In genomic region chr22:50245214-50246072, GRCh38 we compare ENCODE assay signal across 8 cellular contexts. TPM values are rescaled to one million over a fixed set of nuclear protein-coding genes. Genes with fewer than 3 reads are reported as not detected.
DNase-seq lines count a peak whose midpoint lies in the region; ATAC-seq, FAIRE-seq and TF ChIP-seq lines count a peak whose summit lies in the region.

No MANE protein-coding gene starts in this region.

- H3K4me1 ChIP-seq in RWPE2 (ENCODE audit: insufficient read depth, poor library complexity, severe bottlenecking) = peaks cover 8% of the 10 kb centered on the region
- H3K4me1 ChIP-seq in endothelial cell of umbilical vein (ENCODE audit: control insufficient read depth, extremely low read depth, insufficient read depth, low read length) = peaks cover 31% of the 10 kb centered on the region

- peaks cover 2% of the 10 kb centered on the region for H3K27me3 Mint-ChIP-seq in neural crest cell (ENCODE audit: low read depth)

- H3K27ac Mint-ChIP-seq in neural crest cell (ENCODE audit: unreplicated experiment) = peak overlapping the region; percentile 98

- peak overlapping the region; percentile 98 for H3K4me3 Mint-ChIP-seq in neural crest cell

- H3K9me3 ChIP-seq in RWPE2 (ENCODE audit: severe bottlenecking) (no peaks in the 10 kb centered on the region), endothelial cell of umbilical vein (replicated peaks; ENCODE audit: control insufficient read depth, insufficient read depth, low read length) (no peaks in the 10 kb centered on the region)

- peaks cover 19% of the 10 kb centered on the region for H3K36me3 ChIP-seq in RWPE2 (ENCODE audit: low read depth)
- H3K36me3 ChIP-seq in endothelial cell of umbilical vein (ENCODE audit: control insufficient read depth in 2 of 2, extremely low read depth in 1 of 2, insufficient read depth in 2 of 2, low read length in 2 of 2) = peaks cover 0 to 6% of the 10 kb centered on the region in 2 experiments

- peaks cover 4% of the 10 kb centered on the region for H3K36me3 Mint-ChIP-seq in neural crest cell (ENCODE audit: low read depth)

- CTCF ChIA-PET in endothelial cell of umbilical vein (lab: Charles Lee) = interaction anchor here (0.7 kb wide), 1 partner anchor 26 kb away, joined by 3 read pairs; no protein-coding TSS in a partner anchor

- intact Hi-C loops in endothelial cell of umbilical vein (cut with micrococcal nuclease) = no loop called here

- H3K4me1 Mint-ChIP-seq in neural crest cell = peaks cover 46% of the 10 kb centered on the region

- no peaks in the 10 kb centered on the region for H4K20me1 ChIP-seq in endothelial cell of umbilical vein (replicated peaks; ENCODE audit: control insufficient read depth, extremely low read depth, insufficient read depth, low read length)

- DNase-seq in RWPE2 (ENCODE audit: low spot score) (no peak), endothelial cell of umbilical vein (ENCODE audit: low read depth, low spot score) (no peak), neural crest cell (ENCODE audit: low read depth, low spot score) (no peak), inferior parietal cortex (ENCODE audit: extremely low spot score) (no peak), ureter (ENCODE audit: low spot score) (no peak)

- peak overlapping the region; percentile 67 for H3K4me2 ChIP-seq in endothelial cell of umbilical vein (ENCODE audit: insufficient read depth, low read length)

- peaks cover 35% of the 10 kb centered on the region for H3K79me2 ChIP-seq in endothelial cell of umbilical vein (ENCODE audit: control insufficient read depth, insufficient read depth, low read length)

- H3K9me3 Mint-ChIP-seq in neural crest cell = no peaks in the 10 kb centered on the region

- peak overlapping the region; percentile 74 for H3K4me3 ChIP-seq in RWPE2 (ENCODE audit: severe bottlenecking)
- H3K4me3 ChIP-seq in endothelial cell of umbilical vein (replicated peaks in 1 of 3; ENCODE audit: insufficient read depth in 1 of 3, low read depth in 1 of 3, low read length in 3 of 3) = peak overlapping the region; percentile 55 to 98 (median 90)

- no peak for TF ChIP-seq POLR2A in endothelial cell of umbilical vein (IDR thresholded peaks at IDR 0.05; ENCODE audit: low read depth, low read length)

- H3K27ac ChIP-seq in RWPE2 (ENCODE audit: poor library complexity, severe bottlenecking) (peak overlapping the region; percentile 63), endothelial cell of umbilical vein (ENCODE audit: insufficient read depth, low read depth, low read length) (peak overlapping the region; percentile 73)

- TF ChIP-seq CTCF in RWPE2 (IDR thresholded peaks at IDR 0.05; ENCODE audit: poor library complexity, severe bottlenecking) = no peak
- no peak for TF ChIP-seq CTCF in endothelial cell of umbilical vein (IDR thresholded peaks at IDR 0.05; ENCODE audit: extremely low read depth in 1 of 2, insufficient read depth in 1 of 2, low read depth in 1 of 2, low read length in 2 of 2)
- TF ChIP-seq CTCF in neural crest cell (conservative IDR thresholded peaks at IDR 0.05) = no peak

- BruUV-seq in endothelial cell of umbilical vein (replicated peaks; lab: Mats Ljungman, UMichigan) = no TSS peak

- POLR2A ChIA-PET in endothelial cell of umbilical vein (lab: Charles Lee) = no interaction called here

- no peaks in the 10 kb centered on the region for H3K9me1 ChIP-seq in endothelial cell of umbilical vein (replicated peaks; ENCODE audit: control insufficient read depth, extremely low read depth, insufficient read depth, low read length)

- peak; percentile 17 for ATAC-seq in GM19452 (IDR thresholded peaks at IDR 0.05; ENCODE audit: unreplicated experiment)
- peak; percentile 37; the same call in 2 of the 3 replicates for ATAC-seq in RWPE2 (ENCODE audit: low read depth)
- no peak for ATAC-seq in GM18520 (IDR thresholded peaks at IDR 0.05; ENCODE audit: unreplicated experiment)
- ATAC-seq in GM18861 (IDR thresholded peaks at IDR 0.05; ENCODE audit: unreplicated experiment) = no peak

- H3K9ac ChIP-seq in endothelial cell of umbilical vein (replicated peaks; ENCODE audit: extremely low read depth, insufficient read depth, low read length) = peak overlapping the region; percentile 91

- dilution Hi-C loops in endothelial cell of umbilical vein (cut with MboI; ENCODE audit: extremely low pct_ligation_motif_present, low sequenced_read_pairs) = no loop called here

- H3K27me3 ChIP-seq in RWPE2 (ENCODE audit: insufficient read depth, poor library complexity, severe bottlenecking) = no peaks in the 10 kb centered on the region
- no peaks in the 10 kb centered on the region for H3K27me3 ChIP-seq in endothelial cell of umbilical vein (ENCODE audit: control insufficient read depth in 2 of 2, insufficient read depth in 2 of 2, low read length in 2 of 2)

- FAIRE-seq in endothelial cell of umbilical vein (lab: Jason Lieb, UNC) = no peak

- H2AFZ ChIP-seq in endothelial cell of umbilical vein (ENCODE audit: low read depth, low read length) = no peak overlapping the region

TF ChIP-seq in endothelial cell of umbilical vein, 7 proteins besides CTCF, POLR2A, EP300 and RAD21 (continues in another document):
- no peak for TF ChIP-seq MAX (IDR thresholded peaks at IDR 0.05; ENCODE audit: insufficient read depth, insufficient read length)
- no peak for TF ChIP-seq POLR2AphosphoS5 (IDR thresholded peaks at IDR 0.05; ENCODE audit: insufficient read depth, low read depth, low read length)
- TF ChIP-seq EZH2 (IDR thresholded peaks at IDR 0.05; ENCODE audit: borderline replicate concordance, low read depth, low read length, severe bottlenecking) = no peak
- TF ChIP-seq GATA2 (IDR thresholded peaks at IDR 0.05; ENCODE audit: insufficient read depth, insufficient read length, low read depth, low read length) = no peak
- TF ChIP-seq FOS (IDR thresholded peaks at IDR 0.05; ENCODE audit: borderline replicate concordance, insufficient read depth, low read length) = no peak
- no peak for TF ChIP-seq MYC (IDR thresholded peaks at IDR 0.05; ENCODE audit: low read depth, low read length)

RNA-seq across cellular contexts. Expression of gene TUBGCP6, which starts 0.6 kb away (rescaled TPM):
- total RNA-seq in endothelial cell of umbilical vein (41.5 and 45.3 TPM in 2 replicates), neural crest cell (48.8 and 54.4 TPM in 2 replicates), ureter (57.2 TPM)
- 33.1 and 42.7 TPM in 2 replicates for polyA plus RNA-seq in endothelial cell of umbilical vein
- 7.6 and 13.4 TPM in 2 replicates for polyA plus RNA-seq in endothelial cell of umbilical vein (2011; cell fraction: cytosol; rRNA removed)
- polyA plus RNA-seq in endothelial cell of umbilical vein (2011; cell fraction: nucleus; rRNA removed) = 261 and 282 TPM in 2 replicates
- 19.7 and 24.2 TPM in 2 replicates for polyA plus RNA-seq in endothelial cell of umbilical vein (2012)
- 23.3 and 25.1 TPM in 2 replicates for polyA minus RNA-seq in endothelial cell of umbilical vein
- 5.6 TPM for polyA minus RNA-seq in endothelial cell of umbilical vein (2011; cell fraction: cytosol; rRNA and poly(A)+ RNA removed)
- 38.8 and 57.6 TPM in 2 replicates for polyA minus RNA-seq in endothelial cell of umbilical vein (2011; cell fraction: nucleus; rRNA and poly(A)+ RNA removed)

RNA-seq across cellular contexts. Expression of gene HDAC10, which starts 5.6 kb away (rescaled TPM):
- 42.4 and 47.0 TPM in 2 replicates for total RNA-seq in endothelial cell of umbilical vein
- 32.6 and 38.3 TPM in 2 replicates for polyA plus RNA-seq in endothelial cell of umbilical vein
- 5.5 and 8.8 TPM in 2 replicates for polyA plus RNA-seq in endothelial cell of umbilical vein (2011; cell fraction: cytosol; rRNA removed)
- polyA plus RNA-seq in endothelial cell of umbilical vein (2011; cell fraction: nucleus; rRNA removed) = 193 and 224 TPM in 2 replicates
- polyA plus RNA-seq in endothelial cell of umbilical vein (2012) = 22.9 and 34.1 TPM in 2 replicates
- polyA minus RNA-seq in endothelial cell of umbilical vein = 15.7 and 19.6 TPM in 2 replicates
- 5.1 TPM for polyA minus RNA-seq in endothelial cell of umbilical vein (2011; cell fraction: cytosol; rRNA and poly(A)+ RNA removed)
- polyA minus RNA-seq in endothelial cell of umbilical vein (2011; cell fraction: nucleus; rRNA and poly(A)+ RNA removed) = 30.4 and 61.3 TPM in 2 replicates
- total RNA-seq in neural crest cell = 49.9 and 52.9 TPM in 2 replicates
- total RNA-seq in ureter = 52.4 TPM

RNA-seq across cellular contexts. Expression of gene MAPK12, which starts 16.0 kb away (rescaled TPM):
- total RNA-seq in endothelial cell of umbilical vein (67.9 and 72.3 TPM in 2 replicates), neural crest cell (45.1 and 46.5 TPM in 2 replicates), ureter (14.1 TPM)
- polyA plus RNA-seq in endothelial cell of umbilical vein = 86.8 and 90.2 TPM in 2 replicates
- polyA plus RNA-seq in endothelial cell of umbilical vein (2011; cell fraction: cytosol; rRNA removed) = 50.3 and 67.5 TPM in 2 replicates
- polyA plus RNA-seq in endothelial cell of umbilical vein (2011; cell fraction: nucleus; rRNA removed) = 241 and 284 TPM in 2 replicates
- 46.0 and 62.2 TPM in 2 replicates for polyA plus RNA-seq in endothelial cell of umbilical vein (2012)
- 51.9 and 76.1 TPM in 2 replicates for polyA minus RNA-seq in endothelial cell of umbilical vein
- 9.8 TPM for polyA minus RNA-seq in endothelial cell of umbilical vein (2011; cell fraction: cytosol; rRNA and poly(A)+ RNA removed)
- polyA minus RNA-seq in endothelial cell of umbilical vein (2011; cell fraction: nucleus; rRNA and poly(A)+ RNA removed) = 48.7 and 88.7 TPM in 2 replicates

RNA-seq across cellular contexts. Expression of gene MAPK11, which starts 24.7 kb away (rescaled TPM):
- total RNA-seq in endothelial cell of umbilical vein (26.3 and 29.4 TPM in 2 replicates), neural crest cell (15.9 and 16.3 TPM in 2 replicates), ureter (15.4 TPM)
- 22.8 and 30.2 TPM in 2 replicates for polyA plus RNA-seq in endothelial cell of umbilical vein
- polyA plus RNA-seq in endothelial cell of umbilical vein (2011; cell fraction: cytosol; rRNA removed) = 13.7 and 19.8 TPM in 2 replicates
- polyA plus RNA-seq in endothelial cell of umbilical vein (2011; cell fraction: nucleus; rRNA removed) = 47.9 and 63.7 TPM in 2 replicates
- polyA plus RNA-seq in endothelial cell of umbilical vein (2012) = 19.7 and 28.3 TPM in 2 replicates
- polyA minus RNA-seq in endothelial cell of umbilical vein = 17.9 and 22.1 TPM in 2 replicates
- polyA minus RNA-seq in endothelial cell of umbilical vein (2011; cell fraction: cytosol; rRNA and poly(A)+ RNA removed) = 0.51 TPM
- polyA minus RNA-seq in endothelial cell of umbilical vein (2011; cell fraction: nucleus; rRNA and poly(A)+ RNA removed) = 11.3 and 17.4 TPM in 2 replicates

RNA-seq across cellular contexts. Expression of gene SELENOO, which starts 44.6 kb away (rescaled TPM):
- total RNA-seq in endothelial cell of umbilical vein = 24.1 and 28.0 TPM in 2 replicates
- 37.5 and 45.8 TPM in 2 replicates for polyA plus RNA-seq in endothelial cell of umbilical vein
- 17.7 and 23.1 TPM in 2 replicates for polyA plus RNA-seq in endothelial cell of umbilical vein (2011; cell fraction: cytosol; rRNA removed)
- 82.2 and 94.2 TPM in 2 replicates for polyA plus RNA-seq in endothelial cell of umbilical vein (2011; cell fraction: nucleus; rRNA removed)
- 13.8 and 16.8 TPM in 2 replicates for polyA plus RNA-seq in endothelial cell of umbilical vein (2012)
- polyA minus RNA-seq in endothelial cell of umbilical vein = 11.1 and 16.1 TPM in 2 replicates
- polyA minus RNA-seq in endothelial cell of umbilical vein (2011; cell fraction: cytosol; rRNA and poly(A)+ RNA removed) = 9.7 TPM
- 11.9 and 16.8 TPM in 2 replicates for polyA minus RNA-seq in endothelial cell of umbilical vein (2011; cell fraction: nucleus; rRNA and poly(A)+ RNA removed)
- total RNA-seq in neural crest cell = 24.3 and 24.5 TPM in 2 replicates
- 24.7 TPM for total RNA-seq in ureter

Comparison
In these comparisons a context has a peak if more than half of its experiments do, and no peak if none do; other contexts are left out.
1. ATAC-seq: peak in GM19452 (single experiment) and RWPE2 (single experiment); none in GM18520 (single experiment) and GM18861 (single experiment).